1 cellular context compared by ENCODE assay signal in genomic region chr1:223832637-223832943, GRCh38.
TF ChIP-seq lines count a peak whose summit lies in the region.

No MANE protein-coding gene starts in this region.

TF ChIP-seq in IMR-90, 13 proteins besides CTCF, POLR2A, EP300 and RAD21 (continued from another document):
- TF ChIP-seq ELK1 (IDR thresholded peaks at IDR 0.05; ENCODE audit: borderline replicate concordance, low read depth, low read length): no peak
- TF ChIP-seq FOS (IDR thresholded peaks at IDR 0.05; ENCODE audit: low read depth, low read length): no peak
- TF ChIP-seq RCOR1 (IDR thresholded peaks at IDR 0.05; ENCODE audit: insufficient replicate concordance, low read length): no peak
- no peak for TF ChIP-seq RFX5 (IDR thresholded peaks at IDR 0.05; ENCODE audit: low read depth, low read length)
- TF ChIP-seq SMC3 (IDR thresholded peaks at IDR 0.05; ENCODE audit: low read depth, low read length): no peak
- no peak for TF ChIP-seq MAZ (IDR thresholded peaks at IDR 0.05; ENCODE audit: borderline replicate concordance, low read depth, low read length)
